Comparison of ENCODE assay signal across 8 cellular contexts in genomic region chr12:52069410-52070242, GRCh38. TPM values are rescaled to one million over a fixed set of nuclear protein-coding genes. Genes with fewer than 3 reads are reported as not detected.
DNase-seq lines count a peak whose midpoint lies in the region; ATAC-seq and TF ChIP-seq lines count a peak whose summit lies in the region.

ATG101 (plus strand) TSS chr12:52069978; CDS start chr12:52073651, 3,673 bp downstream.

- peaks cover 31% of the 10 kb centered on the region for H3K4me1 ChIP-seq in CD4-positive, CD25-positive, alpha-beta regulatory T cell (ENCODE audit: control insufficient read depth, insufficient read depth, low read length, poor library complexity, severe bottlenecking)
- H3K4me1 ChIP-seq in left lung, result peaks cover 19 to 45% of the 10 kb centered on the region in 2 donors

- DNase-seq in CD4-positive, CD25-positive, alpha-beta regulatory T cell, result peak; percentile 80 to 96 (median 93)
- DNase-seq in NCI-H748 (lab: John Stamatoyannopoulos, UW; ENCODE audit: unreplicated experiment), result peak; percentile 97
- DNase-seq in activated CD4-positive, alpha-beta T cell treated with anti-CD3 and anti-CD28 coated beads, Interleukin-2, amount 50 U/mL, for 24 hours (ENCODE audit: low read depth in 1 of 2, low spot score in 1 of 2), result peak; percentile 74 to 87
- DNase-seq in dermis blood vessel endothelial cell, result peak; percentile 97
- DNase-seq in left lung, result peak; percentile 92 to 97
- peak; percentile 84 for DNase-seq in stimulated activated CD4-positive, alpha-beta T cell treated with anti-CD3 and anti-CD28 coated beads, Interleukin-4, amount 100 ng/mL, for 1 hour

- ATAC-seq in CD4-positive, CD25-positive, alpha-beta regulatory T cell (ENCODE audit: low read depth in 2 of 2), result peak; percentile 98 to 99
- peak; percentile 92 for ATAC-seq in GM19372 (IDR thresholded peaks at IDR 0.05; ENCODE audit: low read depth, unreplicated experiment)
- ATAC-seq in HG03558 (IDR thresholded peaks at IDR 0.05; ENCODE audit: extremely low read depth, unreplicated experiment), result peak; percentile 67
- ATAC-seq in left lung, result peak; percentile 99

- peaks cover 31 to 47% (median 38%) of the 10 kb centered on the region in 4 donors for H3K4me1 Mint-ChIP-seq in CD4-positive, CD25-positive, alpha-beta regulatory T cell

- peak within 1 kb of the TSS; percentile 98 to 99 (median 99) for H3K27ac Mint-ChIP-seq in CD4-positive, CD25-positive, alpha-beta regulatory T cell

- no peaks in the 10 kb centered on the region for H3K27me3 ChIP-seq in CD4-positive, CD25-positive, alpha-beta regulatory T cell (ENCODE audit: control insufficient read depth, insufficient read depth, low read length)
- H3K27me3 ChIP-seq in left lung, result peaks cover 0 to 5% of the 10 kb centered on the region in 2 donors

- peak within 1 kb of the TSS; percentile 89 for H3K27ac ChIP-seq in CD4-positive, CD25-positive, alpha-beta regulatory T cell (ENCODE audit: insufficient read depth, low read length, poor library complexity, severe bottlenecking)
- H3K27ac ChIP-seq in left lung, result peak within 1 kb of the TSS; percentile 81 to 89

- intact Hi-C loops in left lung (cut with DNase I), result no loop called here

- peaks cover 7% of the 10 kb centered on the region for H3K36me3 Mint-ChIP-seq in CD4-positive, CD25-positive, alpha-beta regulatory T cell

- H3K4me3 ChIP-seq in CD4-positive, CD25-positive, alpha-beta regulatory T cell (ENCODE audit: low read depth, low read length), result peak within 1 kb of the TSS; percentile 82
- peak within 1 kb of the TSS; percentile 92 to 95 for H3K4me3 ChIP-seq in left lung

- H3K9me3 Mint-ChIP-seq in CD4-positive, CD25-positive, alpha-beta regulatory T cell, result no peaks in the 10 kb centered on the region

- H3K27me3 Mint-ChIP-seq in CD4-positive, CD25-positive, alpha-beta regulatory T cell, result peaks cover 19% of the 10 kb centered on the region

- TF ChIP-seq CTCF in left lung (IDR thresholded peaks at IDR 0.05), result peak; percentile 57 to 58

- no peaks in the 10 kb centered on the region for H3K9me3 ChIP-seq in CD4-positive, CD25-positive, alpha-beta regulatory T cell (ENCODE audit: control insufficient read depth in 2 of 2, low read length in 2 of 2)
- no peaks in the 10 kb centered on the region for H3K9me3 ChIP-seq in left lung

- H3K4me3 Mint-ChIP-seq in CD4-positive, CD25-positive, alpha-beta regulatory T cell, result peak within 1 kb of the TSS; percentile 95 to 99 (median 98)

- peaks cover 15% of the 10 kb centered on the region for H3K36me3 ChIP-seq in CD4-positive, CD25-positive, alpha-beta regulatory T cell (ENCODE audit: control insufficient read depth, insufficient read depth, low read length)
- H3K36me3 ChIP-seq in left lung, result peaks cover 0 to 24% of the 10 kb centered on the region in 2 donors

RNA-seq across cellular contexts. Expression of gene ATG101, which starts in this region (rescaled TPM):
- total RNA-seq in CD4-positive, CD25-positive, alpha-beta regulatory T cell, result 33.5 TPM
- 10 to 100 TPM; 30.1 to 38.2 (median 34.8) TPM for polyA plus RNA-seq in CD4-positive, CD25-positive, alpha-beta regulatory T cell
- total RNA-seq in dermis blood vessel endothelial cell, result 55.1 and 79.6 TPM in 2 replicates
- total RNA-seq in left lung, result 10 to 100 TPM; 35.7 to 42.4 TPM

Comparison
In these comparisons a context has a peak if more than half of its experiments do, and no peak if none do; other contexts are left out.
1. Peak in every context shown above with its lines: DNase-seq, ATAC-seq, H3K4me3 ChIP-seq and H3K27ac ChIP-seq.